Comparison of ENCODE assay signal across 10 cellular contexts in genomic region chr3:53554559-53555511, GRCh38.
DNase-seq lines count a peak whose midpoint lies in the region; ATAC-seq and TF ChIP-seq lines count a peak whose summit lies in the region.
"Had no signal": no experiment of that assay in that cellular context is flagged by ENCODE, and none has a peak within 500 bp of the region (broad histone marks: within the 10 kb centered on the region; RNA-seq: fewer than 3 reads in every experiment).

No MANE protein-coding gene starts in this region.

- peak overlapping the region; percentile 13 for H3K27ac Mint-ChIP-seq in T-helper 1 cell treated with Interleukin-12 subunit alpha and Interleukin-12 subunit beta and Interleukin-4 antibody, amounts not matched to agents 30 μg/mL and 1 μg/mL, for 36 hours
- no peak overlapping the region for H3K27ac Mint-ChIP-seq in mesothelial cell of epicardium
- H3K27ac Mint-ChIP-seq: CD4-positive, CD25-positive, alpha-beta regulatory T cell had no signal

- CTCF ChIA-PET in GM10248 (lab: Yijun Ruan, JAX): interaction anchor here (1.0 kb wide), 1 partner anchor 179 kb away, joined by 3 read pairs; no protein-coding TSS in a partner anchor

- H3K36me3 Mint-ChIP-seq in T-helper 1 cell treated with Interleukin-12 subunit alpha and Interleukin-12 subunit beta and Interleukin-4 antibody, amounts not matched to agents 30 μg/mL and 1 μg/mL, for 36 hours (ENCODE audit: low read depth): no peaks in the 10 kb centered on the region
- peaks cover 4% of the 10 kb centered on the region for H3K36me3 Mint-ChIP-seq in mesothelial cell of epicardium
- H3K36me3 Mint-ChIP-seq: CD4-positive, CD25-positive, alpha-beta regulatory T cell had no signal

- H3K27me3 Mint-ChIP-seq in T-helper 1 cell treated with Interleukin-12 subunit alpha and Interleukin-12 subunit beta and Interleukin-4 antibody, amounts not matched to agents 30 μg/mL and 1 μg/mL, for 36 hours (ENCODE audit: low read depth): peaks cover 3% of the 10 kb centered on the region
- no peaks in the 10 kb centered on the region for H3K27me3 Mint-ChIP-seq in mesothelial cell of epicardium (ENCODE audit: low read depth)

- no peak overlapping the region for H3K4me3 Mint-ChIP-seq in T-helper 1 cell treated with Interleukin-12 subunit alpha and Interleukin-12 subunit beta and Interleukin-4 antibody, amounts not matched to agents 30 μg/mL and 1 μg/mL, for 36 hours
- H3K4me3 Mint-ChIP-seq in mesothelial cell of epicardium: no peak overlapping the region
- H3K4me3 Mint-ChIP-seq: CD4-positive, CD25-positive, alpha-beta regulatory T cell; central memory CD8-positive, alpha-beta T cell had no signal

- H3K4me1 Mint-ChIP-seq in T-helper 1 cell treated with Interleukin-12 subunit alpha and Interleukin-12 subunit beta and Interleukin-4 antibody, amounts not matched to agents 30 μg/mL and 1 μg/mL, for 36 hours (ENCODE audit: low read depth): no peaks in the 10 kb centered on the region
- H3K4me1 Mint-ChIP-seq in mesothelial cell of epicardium: peaks cover 15% of the 10 kb centered on the region
- H3K4me1 Mint-ChIP-seq: CD4-positive, CD25-positive, alpha-beta regulatory T cell; central memory CD8-positive, alpha-beta T cell had no signal

- H3K9me3 Mint-ChIP-seq in T-helper 1 cell treated with Interleukin-12 subunit alpha and Interleukin-12 subunit beta and Interleukin-4 antibody, amounts not matched to agents 30 μg/mL and 1 μg/mL, for 36 hours: no peaks in the 10 kb centered on the region
- peaks cover 22% of the 10 kb centered on the region for H3K9me3 Mint-ChIP-seq in mesothelial cell of epicardium
- H3K9me3 Mint-ChIP-seq: central memory CD8-positive, alpha-beta T cell had no signal

- ATAC-seq in HG02884 (IDR thresholded peaks at IDR 0.05; ENCODE audit: unreplicated experiment): peak; percentile 84

- POLR2A ChIA-PET in GM10248 (lab: Yijun Ruan, JAX): no interaction called here

- TF ChIP-seq CTCF in GM10248 (IDR thresholded peaks at IDR 0.05; ENCODE audit: control extremely low read depth, extremely low read depth, low read depth, missing control alignments) (no peak), mesothelial cell of epicardium (IDR thresholded peaks at IDR 0.05; ENCODE audit: unreplicated experiment) (no peak)

- DNase-seq in GM10248 (ENCODE audit: extremely low spot score): peak; percentile 62
- DNase-seq in GM19238 (ENCODE audit: insufficient read length, low spot score): peak; percentile 30
- no peak for DNase-seq in RPMI8226
- DNase-seq in EL: no peak
- no peak for DNase-seq in NCI-H446 treated with DMSO at 0.1 percent for 48 hours (lab: John Stamatoyannopoulos, UW)
- no peak for DNase-seq in mesothelial cell of epicardium (ENCODE audit: low spot score in 2 of 2, unreplicated experiment in 2 of 2)
- DNase-seq: CD4-positive, CD25-positive, alpha-beta regulatory T cell had no signal

Comparison
In these comparisons a context has a peak if more than half of its experiments do, and no peak if none do; other contexts are left out.
1. DNase-seq: peak in GM10248 (single experiment) and GM19238 (single experiment); none in RPMI8226 (single experiment), EL (single experiment), NCI-H446 treated with DMSO at 0.1 percent for 48 hours (single experiment) and mesothelial cell of epicardium (0 of 2).